ENCODE assay signal across 10 cellular contexts in genomic region chr9:120393386-120394057, GRCh38.
DNase-seq lines count a peak whose midpoint lies in the region; ATAC-seq and TF ChIP-seq lines count a peak whose summit lies in the region.
"Had no signal": no experiment of that assay in that cellular context is flagged by ENCODE, and none has a peak within 500 bp of the region (broad histone marks: within the 10 kb centered on the region; RNA-seq: fewer than 3 reads in every experiment).

No MANE protein-coding gene starts in this region.

- ATAC-seq in activated CD4-positive, alpha-beta T cell treated with anti-CD3 and anti-CD28 coated beads for 36 hours: peak; percentile 70
- peak; percentile 80 for ATAC-seq in activated CD8-positive, alpha-beta T cell treated with anti-CD3 and anti-CD28 coated beads for 36 hours
- peak; percentile 70 for ATAC-seq in stimulated activated effector memory CD8-positive, alpha-beta T cell treated with anti-CD3 and anti-CD28 coated beads, Interleukin-12 subunit alpha, Interleukin-12 subunit beta, amount 100 ng/mL, for 72 hours

- no peaks in the 10 kb centered on the region for H3K27me3 Mint-ChIP-seq in activated CD4-positive, alpha-beta T cell treated with anti-CD3 and anti-CD28 coated beads for 36 hours
- no peaks in the 10 kb centered on the region for H3K27me3 Mint-ChIP-seq in activated CD8-positive, alpha-beta T cell treated with anti-CD3 and anti-CD28 coated beads for 36 hours

- no peak overlapping the region for H3K4me3 ChIP-seq in foreskin fibroblast (ENCODE audit: low read depth in 1 of 2, low read length in 2 of 2)

- intact Hi-C loops in activated CD4-positive, alpha-beta T cell treated with anti-CD3 and anti-CD28 coated beads for 36 hours (cut with DNase I, micrococcal nuclease): loop anchor here in 1 of 2 experiments (1.0 kb wide), 1 partner anchor 57 kb away; no protein-coding TSS in a partner anchor
- intact Hi-C loops in activated CD8-positive, alpha-beta T cell treated with anti-CD3 and anti-CD28 coated beads for 36 hours (cut with micrococcal nuclease): no loop called here

- H3K27ac Mint-ChIP-seq in activated CD4-positive, alpha-beta T cell treated with anti-CD3 and anti-CD28 coated beads for 36 hours: peak overlapping the region; percentile 82
- H3K27ac Mint-ChIP-seq in activated CD8-positive, alpha-beta T cell treated with anti-CD3 and anti-CD28 coated beads for 36 hours: peak overlapping the region; percentile 89
- peak overlapping the region; percentile 79 for H3K27ac Mint-ChIP-seq in stimulated activated effector memory CD8-positive, alpha-beta T cell treated with anti-CD3 and anti-CD28 coated beads, Interleukin-12 subunit alpha, Interleukin-12 subunit beta, amount 100 ng/mL, for 72 hours

- H3K9me3 Mint-ChIP-seq in activated CD4-positive, alpha-beta T cell treated with anti-CD3 and anti-CD28 coated beads for 36 hours (ENCODE audit: low read depth): no peaks in the 10 kb centered on the region
- no peaks in the 10 kb centered on the region for H3K9me3 Mint-ChIP-seq in activated CD8-positive, alpha-beta T cell treated with anti-CD3 and anti-CD28 coated beads for 36 hours
- H3K9me3 Mint-ChIP-seq in stimulated activated effector memory CD8-positive, alpha-beta T cell treated with anti-CD3 and anti-CD28 coated beads, Interleukin-12 subunit alpha, Interleukin-12 subunit beta, amount 100 ng/mL, for 72 hours: no peaks in the 10 kb centered on the region

- POLR2A ChIA-PET in activated CD4-positive, alpha-beta T cell treated with anti-CD3 and anti-CD28 coated beads for 36 hours (lab: Charles Lee): no interaction called here
- POLR2A ChIA-PET in activated CD8-positive, alpha-beta T cell treated with anti-CD3 and anti-CD28 coated beads for 36 hours (lab: Charles Lee): no interaction called here

- H3K4me3 Mint-ChIP-seq in activated CD4-positive, alpha-beta T cell treated with anti-CD3 and anti-CD28 coated beads for 36 hours: peak overlapping the region; percentile 22
- no peak overlapping the region for H3K4me3 Mint-ChIP-seq in activated CD8-positive, alpha-beta T cell treated with anti-CD3 and anti-CD28 coated beads for 36 hours
- H3K4me3 Mint-ChIP-seq in stimulated activated effector memory CD8-positive, alpha-beta T cell treated with anti-CD3 and anti-CD28 coated beads, Interleukin-12 subunit alpha, Interleukin-12 subunit beta, amount 100 ng/mL, for 72 hours: peak overlapping the region; percentile 40

- H3K36me3 Mint-ChIP-seq in activated CD4-positive, alpha-beta T cell treated with anti-CD3 and anti-CD28 coated beads for 36 hours (ENCODE audit: low read depth): peaks cover 40% of the 10 kb centered on the region
- peaks cover 43% of the 10 kb centered on the region for H3K36me3 Mint-ChIP-seq in activated CD8-positive, alpha-beta T cell treated with anti-CD3 and anti-CD28 coated beads for 36 hours (ENCODE audit: low read depth)
- H3K36me3 Mint-ChIP-seq in stimulated activated effector memory CD8-positive, alpha-beta T cell treated with anti-CD3 and anti-CD28 coated beads, Interleukin-12 subunit alpha, Interleukin-12 subunit beta, amount 100 ng/mL, for 72 hours: peaks cover 84% of the 10 kb centered on the region

- peaks cover 32% of the 10 kb centered on the region for H3K4me1 Mint-ChIP-seq in activated CD4-positive, alpha-beta T cell treated with anti-CD3 and anti-CD28 coated beads for 36 hours
- H3K4me1 Mint-ChIP-seq in activated CD8-positive, alpha-beta T cell treated with anti-CD3 and anti-CD28 coated beads for 36 hours (ENCODE audit: low read depth): peaks cover 37% of the 10 kb centered on the region
- H3K4me1 Mint-ChIP-seq in stimulated activated effector memory CD8-positive, alpha-beta T cell treated with anti-CD3 and anti-CD28 coated beads, Interleukin-12 subunit alpha, Interleukin-12 subunit beta, amount 100 ng/mL, for 72 hours: peaks cover 32% of the 10 kb centered on the region

- peak; percentile 50 for DNase-seq in activated CD4-positive, alpha-beta T cell treated with anti-CD3 and anti-CD28 coated beads for 36 hours
- DNase-seq in activated CD4-positive, alpha-beta T cell treated with anti-CD3 and anti-CD28 coated beads for 1 hour: no peak
- DNase-seq in activated CD8-positive, alpha-beta T cell treated with anti-CD3 and anti-CD28 coated beads for 36 hours: peak; percentile 62
- peak; percentile 64 to 66 for DNase-seq in foreskin fibroblast
- DNase-seq in stimulated activated effector memory CD8-positive, alpha-beta T cell treated with anti-CD3 and anti-CD28 coated beads, Interleukin-12 subunit alpha, Interleukin-12 subunit beta, amount 100 ng/mL, for 72 hours (ENCODE audit: low spot score in 2 of 2): no peak
- DNase-seq in NK-92 (lab: John Stamatoyannopoulos, UW; ENCODE audit: unreplicated experiment): no peak
- no peak for DNase-seq in NOMO-1 treated with dmso at 0.1 percent for 144 hours (lab: John Stamatoyannopoulos, UW; ENCODE audit: unreplicated experiment)
- DNase-seq in SHP77 treated with DMSO at 0.1 percent for 48 hours (lab: John Stamatoyannopoulos, UW): no peak
- DNase-seq: hippocampal formation, OCI-M1 had no signal

- CTCF ChIA-PET in activated CD4-positive, alpha-beta T cell treated with anti-CD3 and anti-CD28 coated beads for 36 hours (lab: Charles Lee): no interaction called here
- CTCF ChIA-PET in activated CD8-positive, alpha-beta T cell treated with anti-CD3 and anti-CD28 coated beads for 36 hours (lab: Charles Lee): no interaction called here

- no peak for TF ChIP-seq CTCF in activated CD8-positive, alpha-beta T cell treated with anti-CD3 and anti-CD28 coated beads for 36 hours (IDR thresholded peaks at IDR 0.05)
- TF ChIP-seq CTCF in foreskin fibroblast (IDR thresholded peaks at IDR 0.05; ENCODE audit: low read depth, low read length): no peak

Comparison
In these comparisons a context has a peak if more than half of its experiments do, and no peak if none do; other contexts are left out.
1. DNase-seq: peak in activated CD4-positive, alpha-beta T cell treated with anti-CD3 and anti-CD28 coated beads for 36 hours (single experiment), activated CD8-positive, alpha-beta T cell treated with anti-CD3 and anti-CD28 coated beads for 36 hours (single experiment) and foreskin fibroblast (2 of 2); none in activated CD4-positive, alpha-beta T cell treated with anti-CD3 and anti-CD28 coated beads for 1 hour (single experiment), stimulated activated effector memory CD8-positive, alpha-beta T cell treated with anti-CD3 and anti-CD28 coated beads, Interleukin-12 subunit alpha, Interleukin-12 subunit beta, amount 100 ng/mL, for 72 hours (0 of 2), NK-92 (single experiment), NOMO-1 treated with dmso at 0.1 percent for 144 hours (single experiment) and SHP77 treated with DMSO at 0.1 percent for 48 hours (single experiment).
2. Peak in every context shown above with its lines, with median percentiles within 50 percentile points of each other: ATAC-seq and H3K27ac Mint-ChIP-seq.